ENCODE assay signal across 1 cellular context in genomic region chr6:28489366-28490190, GRCh38.
A peak's percentile ranks its signal among the peaks of the same experiment; 100 is the strongest.
TF ChIP-seq lines count a peak whose summit lies in the region.

No MANE protein-coding gene starts in this region.

TF ChIP-seq in K562, 482 proteins besides CTCF, POLR2A, EP300 and RAD21 (continued from another document and continues in another):
- TF ChIP-seq CLOCK (CRISPR knock-in tag; IDR thresholded peaks at IDR 0.05; ENCODE audit: borderline replicate concordance): no peak
- TF ChIP-seq SMAD3 (CRISPR knock-in tag; conservative IDR thresholded peaks at IDR 0.05): no peak
- no peak for TF ChIP-seq CREBBP (IDR thresholded peaks at IDR 0.05; ENCODE audit: low read depth, low read length)
- TF ChIP-seq ZNF239 (CRISPR knock-in tag; IDR thresholded peaks at IDR 0.05): no peak
- peak; percentile 44 for TF ChIP-seq TBP (optimal IDR thresholded peaks at IDR 0.05; ENCODE audit: low read depth, low read length)
- no peak for TF ChIP-seq BRCA1 (IDR thresholded peaks at IDR 0.05)
- TF ChIP-seq BRCA1 (CRISPR knock-in tag; IDR thresholded peaks at IDR 0.05): no peak
- no peak for TF ChIP-seq PTRF (tag; IDR thresholded peaks at IDR 0.05)
- TF ChIP-seq MLX (CRISPR knock-in tag; conservative IDR thresholded peaks at IDR 0.05): no peak
- TF ChIP-seq MBD1 (CRISPR knock-in tag; IDR thresholded peaks at IDR 0.05): no peak
- no peak for TF ChIP-seq KAT2B (IDR thresholded peaks at IDR 0.05; ENCODE audit: low read depth, low read length)
- peak; percentile 82; the same call in 1 of the 2 replicates for TF ChIP-seq NR4A1 (CRISPR knock-in tag; IDR thresholded peaks at IDR 0.05)
- no peak; the same call in 1 of the 2 replicates for TF ChIP-seq NR4A1 (tag; IDR thresholded peaks at IDR 0.05)
- TF ChIP-seq ESRRB (CRISPR knock-in tag; IDR thresholded peaks at IDR 0.05; ENCODE audit: borderline replicate concordance): no peak
- peak; percentile 87 for TF ChIP-seq BHLHE40 (IDR thresholded peaks at IDR 0.05; ENCODE audit: low read length)
- TF ChIP-seq SMAD2 (IDR thresholded peaks at IDR 0.05; ENCODE audit: low read depth, low read length): no peak
- peak; percentile 78 for TF ChIP-seq ATF3 (IDR thresholded peaks at IDR 0.05)
- no peak; the same call in 1 of the 2 replicates for TF ChIP-seq ATF3 (CRISPR knock-in tag; conservative IDR thresholded peaks at IDR 0.05)
- no peak for TF ChIP-seq HNRNPH1 (optimal IDR thresholded peaks at IDR 0.05; ENCODE audit: low read depth, low read length)
- TF ChIP-seq CREM (IDR thresholded peaks at IDR 0.05; ENCODE audit: low read depth): peak; percentile 95
- TF ChIP-seq DLX4 (CRISPR knock-in tag; IDR thresholded peaks at IDR 0.05): no peak
- TF ChIP-seq CTBP1 (IDR thresholded peaks at IDR 0.05; ENCODE audit: borderline replicate concordance): peak; percentile 61
- 0 out of 2 replicates have a peak, but pooled peaks have one; percentile 59 for TF ChIP-seq FOXJ2 (tag; IDR thresholded peaks at IDR 0.05)
- TF ChIP-seq GTF2E2 (tag; IDR thresholded peaks at IDR 0.05): peak; percentile 86
- TF ChIP-seq ELK3 (CRISPR knock-in tag; IDR thresholded peaks at IDR 0.05): no peak
- TF ChIP-seq ARID2 (IDR thresholded peaks at IDR 0.05): 0 out of 2 replicates have a peak, but pooled peaks have one; percentile 23
- TF ChIP-seq PML (IDR thresholded peaks at IDR 0.05; ENCODE audit: low read length): peak; percentile 54; the same call in 1 of the 2 replicates
- TF ChIP-seq L3MBTL2 (IDR thresholded peaks at IDR 0.05): peak; percentile 94
- TF ChIP-seq NR1H2 (CRISPR knock-in tag; IDR thresholded peaks at IDR 0.05): no peak
- 0 out of 2 replicates have a peak, but pooled peaks have one; percentile 5 for TF ChIP-seq ILF3 (IDR thresholded peaks at IDR 0.05; ENCODE audit: borderline replicate concordance)
- TF ChIP-seq TOE1 (IDR thresholded peaks at IDR 0.05; ENCODE audit: borderline replicate concordance): peak; percentile 93
- TF ChIP-seq TOE1 (CRISPR knock-in tag; IDR thresholded peaks at IDR 0.05; ENCODE audit: borderline replicate concordance, low read depth): no peak; the same call in 1 of the 2 replicates
- no peak for TF ChIP-seq CHD4 (IDR thresholded peaks at IDR 0.05; ENCODE audit: insufficient read depth, insufficient replicate concordance, low read depth, low read length, poor library complexity, severe bottlenecking)
- TF ChIP-seq TARDBP (IDR thresholded peaks at IDR 0.05): peak; percentile 90
- no peak for TF ChIP-seq ZNF830 (CRISPR knock-in tag; IDR thresholded peaks at IDR 0.05)
- 0 out of 2 replicates have a peak, but pooled peaks have one; percentile 38 for TF ChIP-seq CAMTA2 (CRISPR knock-in tag; conservative IDR thresholded peaks at IDR 0.05)
- TF ChIP-seq CCAR2 (IDR thresholded peaks at IDR 0.05; ENCODE audit: low read depth, low read length): no peak
- peak; percentile 83 for TF ChIP-seq CREB1 (IDR thresholded peaks at IDR 0.05)
- TF ChIP-seq CREB1 (CRISPR knock-in tag; IDR thresholded peaks at IDR 0.05): peak; percentile 66
- peak; percentile 88 for TF ChIP-seq ZNF175 (CRISPR knock-in tag; IDR thresholded peaks at IDR 0.05; ENCODE audit: low read depth)
- no peak for TF ChIP-seq FOS (IDR thresholded peaks at IDR 0.05; ENCODE audit: extremely low read depth, insufficient read length)
- no peak for TF ChIP-seq NR2F6 (CRISPR knock-in tag; IDR thresholded peaks at IDR 0.05)
- peak; percentile 82 for TF ChIP-seq PHF8 (IDR thresholded peaks at IDR 0.05; ENCODE audit: borderline replicate concordance, low read length)
- no peak for TF ChIP-seq FIP1L1 (IDR thresholded peaks at IDR 0.05; ENCODE audit: low read depth, low read length, poor library complexity, severe bottlenecking)
- TF ChIP-seq CHD7 (IDR thresholded peaks at IDR 0.05; ENCODE audit: low read depth, low read length): no peak
- TF ChIP-seq LCOR (CRISPR knock-in tag; IDR thresholded peaks at IDR 0.05): no peak
- no peak for TF ChIP-seq HMGN3 (IDR thresholded peaks at IDR 0.05; ENCODE audit: borderline replicate concordance, extremely low read depth, insufficient read length, low read depth, low read length)
- TF ChIP-seq NFRKB (IDR thresholded peaks at IDR 0.05; ENCODE audit: low read depth): peak; percentile 82; the same call in 1 of the 2 replicates
- no peak for TF ChIP-seq POLR2H (tag; IDR thresholded peaks at IDR 0.05; ENCODE audit: low read depth)
- TF ChIP-seq ERF (CRISPR knock-in tag; IDR thresholded peaks at IDR 0.05): no peak
- no peak for TF ChIP-seq PRPF4 (IDR thresholded peaks at IDR 0.05; ENCODE audit: insufficient read depth, low read depth, low read length, poor library complexity, severe bottlenecking)
- no peak for TF ChIP-seq TSC22D4 (tag; IDR thresholded peaks at IDR 0.05)
- no peak for TF ChIP-seq MYNN (IDR thresholded peaks at IDR 0.05)
- TF ChIP-seq MYNN (CRISPR knock-in tag; IDR thresholded peaks at IDR 0.05): no peak
- no peak for TF ChIP-seq E2F3 (CRISPR knock-in tag; IDR thresholded peaks at IDR 0.05)
- TF ChIP-seq CBX3 (IDR thresholded peaks at IDR 0.05; ENCODE audit: borderline replicate concordance in 1 of 2, low read length in 2 of 2): peak in 1 of 2 experiments; percentile 73; a peak in 1 of 3 replicates
